1 cellular context compared by ENCODE assay signal in genomic region chr6:144969873-144970272, GRCh38.
TF ChIP-seq lines count a peak whose summit lies in the region.

No MANE protein-coding gene starts in this region.

TF ChIP-seq in WTC11, 78 proteins besides CTCF, POLR2A, EP300 and RAD21 (continued from another document):
- TF ChIP-seq AR (CRISPR knock-in tag; IDR thresholded peaks at IDR 0.05) = no peak
- TF ChIP-seq, protein P1, sequence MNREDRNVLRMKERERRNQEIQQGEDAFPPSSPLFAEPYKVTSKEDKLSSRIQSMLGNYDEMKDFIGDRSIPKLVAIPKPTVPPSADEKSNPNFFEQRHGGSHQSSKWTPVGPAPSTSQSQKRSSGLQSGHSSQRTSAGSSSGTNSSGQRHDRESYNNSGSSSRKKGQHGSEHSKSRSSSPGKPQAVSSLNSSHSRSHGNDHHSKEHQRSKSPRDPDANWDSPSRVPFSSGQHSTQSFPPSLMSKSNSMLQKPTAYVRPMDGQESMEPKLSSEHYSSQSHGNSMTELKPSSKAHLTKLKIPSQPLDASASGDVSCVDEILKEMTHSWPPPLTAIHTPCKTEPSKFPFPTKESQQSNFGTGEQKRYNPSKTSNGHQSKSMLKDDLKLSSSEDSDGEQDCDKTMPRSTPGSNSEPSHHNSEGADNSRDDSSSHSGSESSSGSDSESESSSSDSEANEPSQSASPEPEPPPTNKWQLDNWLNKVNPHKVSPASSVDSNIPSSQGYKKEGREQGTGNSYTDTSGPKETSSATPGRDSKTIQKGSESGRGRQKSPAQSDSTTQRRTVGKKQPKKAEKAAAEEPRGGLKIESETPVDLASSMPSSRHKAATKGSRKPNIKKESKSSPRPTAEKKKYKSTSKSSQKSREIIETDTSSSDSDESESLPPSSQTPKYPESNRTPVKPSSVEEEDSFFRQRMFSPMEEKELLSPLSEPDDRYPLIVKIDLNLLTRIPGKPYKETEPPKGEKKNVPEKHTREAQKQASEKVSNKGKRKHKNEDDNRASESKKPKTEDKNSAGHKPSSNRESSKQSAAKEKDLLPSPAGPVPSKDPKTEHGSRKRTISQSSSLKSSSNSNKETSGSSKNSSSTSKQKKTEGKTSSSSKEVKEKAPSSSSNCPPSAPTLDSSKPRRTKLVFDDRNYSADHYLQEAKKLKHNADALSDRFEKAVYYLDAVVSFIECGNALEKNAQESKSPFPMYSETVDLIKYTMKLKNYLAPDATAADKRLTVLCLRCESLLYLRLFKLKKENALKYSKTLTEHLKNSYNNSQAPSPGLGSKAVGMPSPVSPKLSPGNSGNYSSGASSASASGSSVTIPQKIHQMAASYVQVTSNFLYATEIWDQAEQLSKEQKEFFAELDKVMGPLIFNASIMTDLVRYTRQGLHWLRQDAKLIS (CRISPR knock-in tag; IDR thresholded peaks at IDR 0.05; ENCODE audit: borderline replicate concordance) = no peak
- no peak for TF ChIP-seq PRDM15 (CRISPR knock-in tag; IDR thresholded peaks at IDR 0.05)
- no peak for TF ChIP-seq ZNF317 (CRISPR knock-in tag; IDR thresholded peaks at IDR 0.05; ENCODE audit: borderline replicate concordance, low read depth)
- TF ChIP-seq NR2C2 (CRISPR knock-in tag; IDR thresholded peaks at IDR 0.05) = no peak
- TF ChIP-seq ZNF219 (CRISPR knock-in tag; IDR thresholded peaks at IDR 0.05; ENCODE audit: borderline replicate concordance) = no peak
- TF ChIP-seq CREB1 (CRISPR knock-in tag; IDR thresholded peaks at IDR 0.05) = no peak
- no peak for TF ChIP-seq RELA (CRISPR knock-in tag; IDR thresholded peaks at IDR 0.05; ENCODE audit: borderline replicate concordance)
- TF ChIP-seq TCF7 (CRISPR knock-in tag; IDR thresholded peaks at IDR 0.05; ENCODE audit: low read depth) = no peak
- no peak for TF ChIP-seq ZBTB43 (CRISPR knock-in tag; IDR thresholded peaks at IDR 0.05)
- TF ChIP-seq KAT7 (CRISPR knock-in tag; IDR thresholded peaks at IDR 0.05; ENCODE audit: borderline replicate concordance) = no peak
- no peak for TF ChIP-seq ZNF396 (CRISPR knock-in tag; IDR thresholded peaks at IDR 0.05; ENCODE audit: borderline replicate concordance)
- TF ChIP-seq ZNF232 (CRISPR knock-in tag; IDR thresholded peaks at IDR 0.05) = no peak
- no peak for TF ChIP-seq ESRRA (CRISPR knock-in tag; IDR thresholded peaks at IDR 0.05; ENCODE audit: borderline replicate concordance)
